In the genomic region with DNA sequence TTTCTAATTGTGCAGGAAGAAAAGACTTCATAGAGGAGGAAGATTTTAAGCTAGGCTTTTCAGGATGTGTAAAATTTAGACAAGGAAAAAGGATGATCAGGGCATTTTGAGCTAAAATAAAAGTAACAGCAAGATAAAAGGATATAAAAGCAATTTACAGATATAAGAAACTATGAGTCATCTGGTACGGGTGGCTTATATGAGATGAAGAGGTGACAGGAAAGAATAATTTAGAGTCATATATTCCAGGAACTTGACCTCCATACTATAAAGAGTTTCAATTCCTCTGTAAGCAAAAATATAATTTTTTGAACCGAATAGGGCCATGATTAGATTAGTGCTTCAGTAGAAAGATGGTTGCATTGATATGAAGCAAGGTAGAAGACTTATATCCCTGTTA, we compare ENCODE assay signal across 19 cellular contexts.
DNase-seq lines count a peak whose midpoint lies in the region; ATAC-seq, FAIRE-seq and TF ChIP-seq lines count a peak whose summit lies in the region.
"Had no signal": no experiment of that assay in that cellular context is flagged by ENCODE, and none has a peak within 500 bp of the region (broad histone marks: within the 10 kb centered on the region; RNA-seq: fewer than 3 reads in every experiment).

No MANE protein-coding gene starts in this region.

- TF ChIP-seq RAD21 in A549 (conservative IDR thresholded peaks at IDR 0.05 in 1 of 2, IDR thresholded peaks at IDR 0.05 in 1 of 2), result no peak

- H3K27me3 ChIP-seq in smooth muscle cell (ENCODE audit: low read depth), result no peaks in the 10 kb centered on the region
- H3K27me3 ChIP-seq: BLaER1 had no signal

- H3K9ac ChIP-seq in smooth muscle cell (ENCODE audit: low read depth), result no peak overlapping the region
- H3K9ac ChIP-seq: BLaER1 had no signal

- peak; percentile 70 to 75 for ATAC-seq in activated CD4-positive, CD25-positive, alpha-beta regulatory T cell treated with anti-CD3 and anti-CD28 coated beads, Interleukin-2, amount 50 U/mL, for 24 hours
- no peak for ATAC-seq in A549
- ATAC-seq: GM23338, HepG2 had no signal

- DNase-seq in activated CD4-positive, CD25-positive, alpha-beta regulatory T cell (lab: John Stamatoyannopoulos, UW), result no peak
- DNase-seq in A549 (ENCODE audit: low read depth in 1 of 2, low spot score in 1 of 2), result no peak
- DNase-seq in dermis blood vessel endothelial cell, result peak; percentile 15
- DNase-seq in smooth muscle cell (lab: John Stamatoyannopoulos, UW; ENCODE audit: unreplicated experiment), result no peak
- DNase-seq in NCI-H146 treated with DMSO at 0.1 percent for 48 hours (lab: John Stamatoyannopoulos, UW; ENCODE audit: unreplicated experiment), result no peak
- DNase-seq in Ammon's horn (ENCODE audit: low spot score), result no peak
- DNase-seq in NCI-H1105 treated with DMSO at 0.1 percent for 48 hours (lab: John Stamatoyannopoulos, UW), result no peak
- DNase-seq: Caco-2; CD8-positive, alpha-beta memory T cell; DND-41; GDM1; H9 had no signal

- H3K36me3 ChIP-seq in smooth muscle cell (ENCODE audit: low read depth), result no peaks in the 10 kb centered on the region
- H3K36me3 ChIP-seq: BLaER1 had no signal

- H4K20me1 ChIP-seq in smooth muscle cell (ENCODE audit: low read depth), result peaks cover 4% of the 10 kb centered on the region
- H4K20me1 ChIP-seq: BLaER1 had no signal

- TF ChIP-seq CTCF in A549 (IDR thresholded peaks at IDR 0.05) (no peak), smooth muscle cell (IDR thresholded peaks at IDR 0.05; ENCODE audit: borderline replicate concordance, insufficient read depth, poor library complexity, severe bottlenecking) (no peak)

- no peak for TF ChIP-seq EP300 in A549 (IDR thresholded peaks at IDR 0.05)

- no peak overlapping the region for H3K4me2 ChIP-seq in A549
- H3K4me2 ChIP-seq in smooth muscle cell, result peak overlapping the region; percentile 66
- H3K4me2 ChIP-seq: BLaER1, GM23338 had no signal

- TF ChIP-seq POLR2A in A549 (IDR thresholded peaks at IDR 0.05; ENCODE audit: low read length), result no peak

- H3K4me1 ChIP-seq in A549 (no peaks in the 10 kb centered on the region), smooth muscle cell (ENCODE audit: low read depth) (peaks cover 17% of the 10 kb centered on the region)
- H3K4me1 ChIP-seq: BLaER1, Caco-2 had no signal

- H3K27ac ChIP-seq in A549, result no peak overlapping the region
- H3K27ac ChIP-seq in smooth muscle cell (ENCODE audit: low read depth), result peak overlapping the region; percentile 72
- H3K27ac ChIP-seq: BLaER1 had no signal

- CTCF ChIA-PET in A549 (lab: Yijun Ruan, JAX), result no interaction called here

- 67% methylated on average over 2 of the region's 2 CpGs for WGBS in A549 (ENCODE audit: missing lambda C conversion rate)
- 46% methylated on average over 2 of the region's 2 CpGs for WGBS in smooth muscle cell (ENCODE audit: low lambda C conversion rate)

- H3K9me3 ChIP-seq in A549, result no peaks in the 10 kb centered on the region
- H3K9me3 ChIP-seq in smooth muscle cell (replicated peaks; ENCODE audit: low read depth), result no peaks in the 10 kb centered on the region
- H3K9me3 ChIP-seq: BLaER1, Caco-2 had no signal

- no peak for FAIRE-seq in A549 (lab: Jason Lieb, UNC)
- FAIRE-seq: A204.1, GM12892, HepG2, HTR-8/SVneo had no signal

- no peak overlapping the region for H2AFZ ChIP-seq in smooth muscle cell (ENCODE audit: low read depth)
- H2AFZ ChIP-seq: GM23338 had no signal

- H3K4me3 ChIP-seq in A549 (no peak overlapping the region), smooth muscle cell (no peak overlapping the region)
- H3K4me3 ChIP-seq: BLaER1, GM23338 had no signal

- POLR2A ChIA-PET in A549 (lab: Yijun Ruan, JAX), result no interaction called here

- peaks cover 18% of the 10 kb centered on the region for H3F3A ChIP-seq in smooth muscle cell (ENCODE audit: low read depth)

- H3K79me2 ChIP-seq in smooth muscle cell (ENCODE audit: low read depth), result peaks cover 20% of the 10 kb centered on the region

TF ChIP-seq in A549, 52 proteins besides CTCF, POLR2A, EP300 and RAD21:
- TF ChIP-seq EHF (CRISPR knock-in tag; IDR thresholded peaks at IDR 0.05) (no peak), CBX8 (IDR thresholded peaks at IDR 0.05) (no peak), HOXB5 (CRISPR knock-in tag; IDR thresholded peaks at IDR 0.05) (no peak), FOSL2 (IDR thresholded peaks at IDR 0.05) (no peak), FOSL2 (CRISPR knock-in tag; IDR thresholded peaks at IDR 0.05) (peak; percentile 40; the same call in 1 of the 2 replicates), SREBF2 (IDR thresholded peaks at IDR 0.05) (no peak), MAZ (IDR thresholded peaks at IDR 0.05; ENCODE audit: borderline replicate concordance, low read depth, low read length) (no peak)
- TF ChIP-seq, protein P1, sequence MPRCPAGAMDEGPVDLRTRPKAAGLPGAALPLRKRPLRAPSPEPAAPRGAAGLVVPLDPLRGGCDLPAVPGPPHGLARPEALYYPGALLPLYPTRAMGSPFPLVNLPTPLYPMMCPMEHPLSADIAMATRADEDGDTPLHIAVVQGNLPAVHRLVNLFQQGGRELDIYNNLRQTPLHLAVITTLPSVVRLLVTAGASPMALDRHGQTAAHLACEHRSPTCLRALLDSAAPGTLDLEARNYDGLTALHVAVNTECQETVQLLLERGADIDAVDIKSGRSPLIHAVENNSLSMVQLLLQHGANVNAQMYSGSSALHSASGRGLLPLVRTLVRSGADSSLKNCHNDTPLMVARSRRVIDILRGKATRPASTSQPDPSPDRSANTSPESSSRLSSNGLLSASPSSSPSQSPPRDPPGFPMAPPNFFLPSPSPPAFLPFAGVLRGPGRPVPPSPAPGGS (IDR thresholded peaks at IDR 0.05), result no peak

Comparison
In these comparisons a context has a peak if more than half of its experiments do, and no peak if none do; other contexts are left out.
1. ATAC-seq: peak in activated CD4-positive, CD25-positive, alpha-beta regulatory T cell treated with anti-CD3 and anti-CD28 coated beads, Interleukin-2, amount 50 U/mL, for 24 hours (2 of 2); none in A549 (0 of 2).